16 cellular contexts compared by ENCODE assay signal in genomic region chr20:37711987-37712961, GRCh38. TPM values are rescaled to one million over a fixed set of nuclear protein-coding genes. Genes with fewer than 3 reads are reported as not detected.
DNase-seq lines count a peak whose midpoint lies in the region; ATAC-seq lines count a peak whose summit lies in the region.
"Had no signal": no experiment of that assay in that cellular context is flagged by ENCODE, and none has a peak within 500 bp of the region (broad histone marks: within the 10 kb centered on the region; RNA-seq: fewer than 3 reads in every experiment).

No MANE protein-coding gene starts in this region.

- H3K4me3 ChIP-seq in neuronal stem cell (ENCODE audit: low read length in 2 of 2) (no peak overlapping the region), SJCRH30 (no peak overlapping the region)
- H3K4me3 ChIP-seq: lower lobe of right lung, ovary, SJSA1 had no signal

- H3K4me1 ChIP-seq in neuronal stem cell (ENCODE audit: control insufficient read depth in 2 of 2, insufficient read depth in 1 of 2, low read depth in 1 of 2, low read length in 2 of 2) (peaks cover 0 to 10% of the 10 kb centered on the region in 2 donors), SJCRH30 (no peaks in the 10 kb centered on the region)

- no peak overlapping the region for H2BK12ac ChIP-seq in neuronal stem cell (ENCODE audit: low read length)

- no CpG with 5 or more reads among the region's 9 CpGs for WGBS in neuronal stem cell (ENCODE audit: extremely low coverage in 2 of 2, insufficient read length in 2 of 2, insufficient replicate concordance in 1 of 2), 2 donors

- no peak overlapping the region for H4K8ac ChIP-seq in neuronal stem cell (ENCODE audit: low read depth, low read length)

- H3K18ac ChIP-seq in neuronal stem cell (ENCODE audit: low read length) = no peak overlapping the region

- H3K27me3 ChIP-seq in neuronal stem cell (ENCODE audit: control insufficient read depth in 3 of 3, insufficient read depth in 3 of 3, low read depth in 1 of 3, low read length in 3 of 3) (no peaks in the 10 kb centered on the region), SJCRH30 (no peaks in the 10 kb centered on the region)
- H3K27me3 ChIP-seq: ovary, SJSA1 had no signal

- peaks cover 1% of the 10 kb centered on the region for H3K79me1 ChIP-seq in neuronal stem cell (ENCODE audit: low read depth, low read length)

- H2AFZ ChIP-seq in neuronal stem cell (ENCODE audit: low read length) = no peak overlapping the region

- H4K91ac ChIP-seq in neuronal stem cell (ENCODE audit: low read depth, low read length, poor library complexity) = no peak overlapping the region

- intact Hi-C loops in Right ventricle myocardium superior (cut with DNase I) = no loop called here

- H3K4ac ChIP-seq in neuronal stem cell (ENCODE audit: low read length) = no peak overlapping the region

- H3K36me3 ChIP-seq in neuronal stem cell (replicated peaks in 1 of 2; ENCODE audit: control insufficient read depth in 2 of 2, insufficient read depth in 2 of 2, low read length in 2 of 2) (no peaks in the 10 kb centered on the region), SJCRH30 (no peaks in the 10 kb centered on the region; the same call in 1 of the 2 replicates)
- H3K36me3 ChIP-seq: lower lobe of right lung, ovary, SJSA1 had no signal

- ATAC-seq in Right ventricle myocardium superior (ENCODE audit: poor library complexity) (peak; percentile 82), GM19455 (IDR thresholded peaks at IDR 0.05; ENCODE audit: unreplicated experiment) (no peak)
- ATAC-seq: activated CD4-positive, CD25-positive, alpha-beta regulatory T cell treated with anti-CD3 and anti-CD28 coated beads, Interleukin-2, amount 50 U/mL, for 24 hours; lower lobe of right lung had no signal

- H2BK15ac ChIP-seq in neuronal stem cell (ENCODE audit: low read length) = no peak overlapping the region

- DNase-seq in GF-D8 (lab: John Stamatoyannopoulos, UW) (peak; percentile 49), OCI-M1 (lab: John Stamatoyannopoulos, UW) (peak; percentile 73), Right ventricle myocardium superior (peak; percentile 62), neuronal stem cell (ENCODE audit: low spot score) (no peak), middle frontal gyrus (ENCODE audit: extremely low spot score, low spot score) (no peak), AG08396 (ENCODE audit: low spot score) (no peak), SJCRH30 (no peak)
- DNase-seq: AML-193; amniotic stem cell; lower lobe of right lung; ovary; stimulated activated CD4-positive, alpha-beta T cell treated with anti-CD3 and anti-CD28 coated beads, Interleukin-4, amount 100 ng/mL, for 1 hour; stimulated activated naive CD4-positive, alpha-beta T cell treated with Interleukin-2 at 50 U/mL for 16 hours had no signal

- H3K9ac ChIP-seq in neuronal stem cell (ENCODE audit: low read depth, low read length, poor library complexity) = no peak overlapping the region

- H3K27ac ChIP-seq in neuronal stem cell (replicated peaks; ENCODE audit: low read length) (peak overlapping the region; percentile 34), SJCRH30 (no peak overlapping the region)
- H3K27ac ChIP-seq: lower lobe of right lung, ovary, SJSA1 had no signal

- H3K23ac ChIP-seq in neuronal stem cell (ENCODE audit: low read depth, low read length, poor library complexity) = no peak overlapping the region

- H3K4me2 ChIP-seq in neuronal stem cell (ENCODE audit: insufficient read depth, low read length, poor library complexity, severe bottlenecking) = no peak overlapping the region

- no peak overlapping the region for H2BK120ac ChIP-seq in neuronal stem cell (ENCODE audit: low read depth, low read length)

- peaks cover 2% of the 10 kb centered on the region in 2 donors for H3K9me3 ChIP-seq in neuronal stem cell (replicated peaks in 1 of 2; ENCODE audit: control insufficient read depth in 2 of 2, insufficient read depth in 1 of 2, low read depth in 1 of 2, low read length in 2 of 2)
- no peaks in the 10 kb centered on the region for H3K9me3 ChIP-seq in SJCRH30 (replicated peaks)
- H3K9me3 ChIP-seq: lower lobe of right lung, ovary, SJSA1 had no signal

- H2BK5ac ChIP-seq in neuronal stem cell (ENCODE audit: low read length) = no peak overlapping the region

- H3K14ac ChIP-seq in neuronal stem cell (ENCODE audit: low read length) = no peak overlapping the region

- no peak overlapping the region for H2AK5ac ChIP-seq in neuronal stem cell (ENCODE audit: low read depth, low read length)

RNA-seq across cellular contexts. Expression of gene CTNNBL1, which starts 18.4 kb away (rescaled TPM):
- 60.9 TPM for total RNA-seq in Right ventricle myocardium superior
- 106 TPM for polyA plus RNA-seq in neuronal stem cell (2013, experiment 1 of 2)
- polyA plus RNA-seq in neuronal stem cell (2013, experiment 2 of 2) = 108 TPM
- total RNA-seq in SJCRH30 (2014; rRNA removed; shearing (Covaris generic)) = 85.2 and 89.5 TPM in 2 replicates

Comparison
In these comparisons a context has a peak if more than half of its experiments do, and no peak if none do; other contexts are left out.
1. DNase-seq: peak in GF-D8 (single experiment), OCI-M1 (single experiment) and Right ventricle myocardium superior (single experiment); none in neuronal stem cell (single experiment), middle frontal gyrus (single experiment), AG08396 (single experiment) and SJCRH30 (0 of 2).